ENCODE assay signal across 15 cellular contexts in the genomic region with DNA sequence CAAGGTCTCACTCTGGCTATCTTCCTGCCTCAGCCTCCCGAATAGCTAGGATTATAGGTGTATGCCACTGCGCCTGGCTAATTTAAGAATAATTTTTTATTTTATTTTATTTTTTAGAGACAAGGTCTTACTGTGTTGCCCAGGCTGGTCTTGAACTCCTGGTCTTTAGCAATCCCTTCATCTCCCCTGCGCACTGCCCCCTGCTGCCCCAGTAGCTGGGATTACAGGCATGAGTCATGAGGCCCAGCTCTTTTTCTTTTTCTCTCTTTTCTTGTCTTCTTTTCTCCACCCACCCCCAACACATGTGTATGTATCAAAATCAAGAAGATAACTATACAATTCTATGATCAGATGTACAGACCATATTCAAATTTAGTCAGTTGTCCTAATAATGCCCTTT.
DNase-seq lines count a peak whose midpoint lies in the region; ATAC-seq, FAIRE-seq and TF ChIP-seq lines count a peak whose summit lies in the region.
"Had no signal": no experiment of that assay in that cellular context is flagged by ENCODE, and none has a peak within 500 bp of the region (broad histone marks: within the 10 kb centered on the region; RNA-seq: fewer than 3 reads in every experiment).

No MANE protein-coding gene starts in this region.

- H3K4me2 ChIP-seq in GM23248 (ENCODE audit: unreplicated experiment) (no peak overlapping the region), keratinocyte (ENCODE audit: control insufficient read depth, extremely low read depth, insufficient read depth, low read depth, low read length) (peak overlapping the region; percentile 3)

- H3K9ac ChIP-seq in GM23248 (no peak overlapping the region), keratinocyte (ENCODE audit: control insufficient read depth, extremely low read depth, insufficient read depth, low read length) (no peak overlapping the region)

- H3K36me3 ChIP-seq in GM23248 (ENCODE audit: low read depth): no peaks in the 10 kb centered on the region
- H3K36me3 ChIP-seq in keratinocyte (ENCODE audit: control insufficient read depth in 2 of 2, extremely low read depth in 1 of 2, insufficient read depth in 2 of 2, low read length in 2 of 2): peaks cover 0 to 4% of the 10 kb centered on the region in 2 experiments
- H3K36me3 ChIP-seq: stomach had no signal

- no peak overlapping the region for H3K4me3 Mint-ChIP-seq in WTC11
- H3K4me3 Mint-ChIP-seq: nephron, T-cell had no signal

- no peak overlapping the region; the same call in 1 of the 2 replicates for H3K27ac Mint-ChIP-seq in WTC11
- H3K27ac Mint-ChIP-seq: nephron, T-cell had no signal

- 96 to 99% methylated on average over 3 of the region's 3 CpGs for WGBS in GM23248 (ENCODE audit: low coverage in 1 of 2, low lambda C conversion rate in 2 of 2, missing lambda C conversion rate in 2 of 2), 2 experiments

- H3F3A ChIP-seq in GM23248 (ENCODE audit: insufficient read depth): peaks cover 9% of the 10 kb centered on the region; the same call in 1 of the 2 replicates

- in situ Hi-C loops in GM23248 (cut with MboI): no loop called here

- H3K79me2 ChIP-seq in GM23248 (ENCODE audit: insufficient read depth) (peaks cover 19% of the 10 kb centered on the region; the same call in 1 of the 2 replicates), keratinocyte (ENCODE audit: control insufficient read depth, insufficient read depth, low read length) (peaks cover 3% of the 10 kb centered on the region)

- peaks cover 13% of the 10 kb centered on the region for H3K36me3 Mint-ChIP-seq in WTC11

- FAIRE-seq in keratinocyte (lab: Jason Lieb, UNC): no peak
- FAIRE-seq: H54, islet of Langerhans had no signal

- no peaks in the 10 kb centered on the region for H3K27me3 ChIP-seq in GM23248 (replicated peaks; ENCODE audit: insufficient read depth)
- H3K27me3 ChIP-seq in keratinocyte (ENCODE audit: control insufficient read depth, extremely low read depth, insufficient read depth, low read length): no peaks in the 10 kb centered on the region
- H3K27me3 ChIP-seq: stomach had no signal

- H3K4me3 ChIP-seq in GM23248 (no peak overlapping the region), keratinocyte (ENCODE audit: control insufficient read depth in 2 of 3, extremely low read depth in 1 of 3, insufficient read depth in 2 of 3, low read depth in 1 of 3, low read length in 3 of 3) (no peak overlapping the region)
- H3K4me3 ChIP-seq: stomach had no signal

- H3K4me1 ChIP-seq in GM23248 (ENCODE audit: insufficient read depth) (peaks cover 9% of the 10 kb centered on the region; the same call in 1 of the 2 replicates), keratinocyte (ENCODE audit: control insufficient read depth, extremely low read depth, insufficient read depth, low read length) (peaks cover 9% of the 10 kb centered on the region)
- H3K4me1 ChIP-seq: stomach had no signal

- H3K9me3 ChIP-seq in GM23248 (ENCODE audit: low read depth) (no peaks in the 10 kb centered on the region), keratinocyte (ENCODE audit: control insufficient read depth, low read depth, low read length) (no peaks in the 10 kb centered on the region)

- peaks cover 10% of the 10 kb centered on the region for H3K9me3 Mint-ChIP-seq in WTC11

- no peaks in the 10 kb centered on the region for H4K20me1 ChIP-seq in GM23248 (ENCODE audit: insufficient read depth)
- no peaks in the 10 kb centered on the region for H4K20me1 ChIP-seq in keratinocyte (ENCODE audit: control insufficient read depth, extremely low read depth, insufficient read depth, low read length)

- H3K4me1 Mint-ChIP-seq in WTC11: peaks cover 14% of the 10 kb centered on the region
- H3K4me1 Mint-ChIP-seq: nephron had no signal

- CTCF ChIA-PET in WTC11 (lab: Charles Lee): interaction anchor here (0.6 to 1.3 kb wide), 12 partner anchors 8 to 92 kb away, joined by 3 to 7 read pairs (median 4); no protein-coding TSS in a partner anchor

- TF ChIP-seq CTCF in WTC11 (IDR thresholded peaks at IDR 0.05) (no peak), keratinocyte (optimal IDR thresholded peaks at IDR 0.05 in 1 of 3, IDR thresholded peaks at IDR 0.05 in 1 of 3, conservative IDR thresholded peaks at IDR 0.05 in 1 of 3; ENCODE audit: extremely low read depth in 1 of 3, insufficient read depth in 2 of 3, low read length in 3 of 3) (peak; percentile 30 to 43 (median 37))

- H2AFZ ChIP-seq in GM23248 (no peak overlapping the region), keratinocyte (ENCODE audit: control insufficient read depth, low read length) (no peak overlapping the region)

- POLR2A ChIA-PET in WTC11 (lab: Charles Lee): interaction anchor here (1.0 kb wide), 1 partner anchor 670 kb away, joined by 3 read pairs; no protein-coding TSS in a partner anchor

- no peaks in the 10 kb centered on the region for H3K9me2 ChIP-seq in GM23248 (ENCODE audit: insufficient read depth)

- 0 out of 2 replicates have a peak, but pooled peaks have one; percentile 36 for ATAC-seq in WTC11
- no peak for ATAC-seq in GM21515 (IDR thresholded peaks at IDR 0.05; ENCODE audit: unreplicated experiment)
- ATAC-seq: T-cell had no signal

- DNase-seq in activated CD4-positive, alpha-beta T cell treated with anti-CD3 and anti-CD28 coated beads for 4 hours: peak; percentile 2 to 7
- no peak for DNase-seq in activated CD4-positive, alpha-beta T cell treated with anti-CD3 and anti-CD28 coated beads, Interleukin-2, amount 50 U/mL, for 1 hour
- DNase-seq in GM23248 (peak; percentile 40), WTC11 (ENCODE audit: low spot score) (peak; percentile 50), keratinocyte (ENCODE audit: low read depth, low spot score) (no peak), superior temporal gyrus (ENCODE audit: extremely low spot score) (no peak), NCI-H526 (lab: John Stamatoyannopoulos, UW) (no peak)
- DNase-seq: activated CD8-positive, alpha-beta memory T cell treated with anti-CD3 and anti-CD28 coated beads, Interleukin-2, amount 50 U/mL, for 48 hours; NCI-H446; stomach had no signal

- H3K27ac ChIP-seq in GM23248 (peak overlapping the region; percentile 34), keratinocyte (ENCODE audit: control insufficient read depth, insufficient read depth, low read length) (peak overlapping the region; percentile 25)
- H3K27ac ChIP-seq: stomach had no signal

- H3K9me1 ChIP-seq in keratinocyte (ENCODE audit: control insufficient read depth, extremely low read depth, insufficient read depth, low read length): no peaks in the 10 kb centered on the region

- dilution Hi-C loops in keratinocyte (cut with MboI; ENCODE audit: extremely low pct_ligation_motif_present, low sequenced_read_pairs): no loop called here

- H3K27me3 Mint-ChIP-seq in WTC11 (ENCODE audit: low read depth): no peaks in the 10 kb centered on the region; the same call in 1 of the 2 replicates
- H3K27me3 Mint-ChIP-seq: T-cell had no signal

TF ChIP-seq in WTC11, 78 proteins besides CTCF, POLR2A, EP300 and RAD21:
- TF ChIP-seq PRRX2 (CRISPR knock-in tag; IDR thresholded peaks at IDR 0.05): no peak
- peak; percentile 89 for TF ChIP-seq ZNF121 (CRISPR knock-in tag; IDR thresholded peaks at IDR 0.05)
- TF ChIP-seq TEAD1 (CRISPR knock-in tag; IDR thresholded peaks at IDR 0.05): no peak
- TF ChIP-seq CBFB (CRISPR knock-in tag; IDR thresholded peaks at IDR 0.05; ENCODE audit: low read depth): no peak

Comparison
In these comparisons a context has a peak if more than half of its experiments do, and no peak if none do; other contexts are left out.
1. DNase-seq: peak in activated CD4-positive, alpha-beta T cell treated with anti-CD3 and anti-CD28 coated beads for 4 hours (2 of 2), GM23248 (single experiment) and WTC11 (single experiment); none in activated CD4-positive, alpha-beta T cell treated with anti-CD3 and anti-CD28 coated beads, Interleukin-2, amount 50 U/mL, for 1 hour (single experiment), keratinocyte (single experiment), superior temporal gyrus (single experiment) and NCI-H526 (0 of 2).